ENCODE assay signal across 1 cellular context in genomic region chr1:39799770-39800470, GRCh38.
TF ChIP-seq lines count a peak whose summit lies in the region.

No MANE protein-coding gene starts in this region.

TF ChIP-seq in HEK293, 187 proteins besides CTCF, POLR2A, EP300 and RAD21 (continued from another document):
- TF ChIP-seq ZBTB11 (tag by site-specific recombination; conservative IDR thresholded peaks at IDR 0.05; ENCODE audit: low read depth) (no peak; the same call in 1 of the 2 replicates), BCL11B (tag by site-specific recombination; IDR thresholded peaks at IDR 0.05; ENCODE audit: low read depth) (no peak; the same call in 1 of the 2 replicates), KLF9 (tag by site-specific recombination; IDR thresholded peaks at IDR 0.05; ENCODE audit: low read depth) (no peak), SP7 (tag by site-specific recombination; IDR thresholded peaks at IDR 0.05) (peak; percentile 93), YY2 (tag by site-specific recombination; IDR thresholded peaks at IDR 0.05) (no peak), ZNF366 (tag by site-specific recombination; conservative IDR thresholded peaks at IDR 0.05) (peak; percentile 95), ZNF561 (tag by site-specific recombination; IDR thresholded peaks at IDR 0.05; ENCODE audit: borderline replicate concordance) (no peak), ZNF175 (tag by site-specific recombination; IDR thresholded peaks at IDR 0.05) (no peak), HIC1 (tag by site-specific recombination; IDR thresholded peaks at IDR 0.05) (peak; percentile 99), ZNF19 (tag by site-specific recombination; IDR thresholded peaks at IDR 0.05; ENCODE audit: low read depth) (no peak), RBAK (tag by site-specific recombination; IDR thresholded peaks at IDR 0.05) (no peak), ZNF324 (tag by site-specific recombination; IDR thresholded peaks at IDR 0.05) (peak; percentile 79; the same call in 1 of the 2 replicates), GFI1B (tag by site-specific recombination; IDR thresholded peaks at IDR 0.05) (no peak), SCRT1 (tag by site-specific recombination; IDR thresholded peaks at IDR 0.05; ENCODE audit: borderline replicate concordance) (no peak), ZNF26 (tag by site-specific recombination; IDR thresholded peaks at IDR 0.05) (no peak), ZNF555 (tag by site-specific recombination; conservative IDR thresholded peaks at IDR 0.05) (no peak), ZNF549 (tag by site-specific recombination; IDR thresholded peaks at IDR 0.05) (no peak), ZNF701 (tag by site-specific recombination; IDR thresholded peaks at IDR 0.05) (no peak), ZNF843 (tag by site-specific recombination; IDR thresholded peaks at IDR 0.05) (peak; percentile 69; the same call in 1 of the 2 replicates), SCRT2 (tag by site-specific recombination; IDR thresholded peaks at IDR 0.05) (0 out of 2 replicates have a peak, but pooled peaks have one; percentile 13), ZNF639 (tag by site-specific recombination; IDR thresholded peaks at IDR 0.05) (peak; percentile 77), ZNF596 (tag by site-specific recombination; IDR thresholded peaks at IDR 0.05) (no peak), ZNF16 (tag by site-specific recombination; IDR thresholded peaks at IDR 0.05; ENCODE audit: low read depth) (no peak), REPIN1 (tag by site-specific recombination; IDR thresholded peaks at IDR 0.05; ENCODE audit: low read depth) (no peak; the same call in 1 of the 2 replicates), ZNF416 (tag by site-specific recombination; IDR thresholded peaks at IDR 0.05) (no peak), ZNF621 (tag by site-specific recombination; IDR thresholded peaks at IDR 0.05) (no peak), ZFP41 (tag by site-specific recombination; IDR thresholded peaks at IDR 0.05; ENCODE audit: borderline replicate concordance) (no peak), ZNF830 (tag by site-specific recombination; IDR thresholded peaks at IDR 0.05; ENCODE audit: low read depth) (no peak), ZNF548 (tag by site-specific recombination; IDR thresholded peaks at IDR 0.05) (no peak), ZNF580 (tag by site-specific recombination; IDR thresholded peaks at IDR 0.05) (no peak), PRDM4 (tag by site-specific recombination; IDR thresholded peaks at IDR 0.05) (no peak), ZSCAN16 (tag by site-specific recombination; IDR thresholded peaks at IDR 0.05) (no peak), ZNF292 (tag by site-specific recombination; IDR thresholded peaks at IDR 0.05; ENCODE audit: borderline replicate concordance, low read depth) (no peak), ZNF514 (tag by site-specific recombination; IDR thresholded peaks at IDR 0.05) (no peak), ZNF513 (tag by site-specific recombination; IDR thresholded peaks at IDR 0.05) (no peak), ZBTB48 (tag by site-specific recombination; IDR thresholded peaks at IDR 0.05) (peak; percentile 80; the same call in 1 of the 2 replicates), ZNF140 (tag by site-specific recombination; IDR thresholded peaks at IDR 0.05) (no peak), ZNF660 (tag by site-specific recombination; IDR thresholded peaks at IDR 0.05) (peak; percentile 75; the same call in 1 of the 2 replicates), ZNF354C (tag by site-specific recombination; IDR thresholded peaks at IDR 0.05; ENCODE audit: borderline replicate concordance, low read depth) (no peak), ZNF214 (tag by site-specific recombination; IDR thresholded peaks at IDR 0.05; ENCODE audit: borderline replicate concordance) (no peak), KLF16 (tag by site-specific recombination; IDR thresholded peaks at IDR 0.05) (no peak), ZBTB17 (tag by site-specific recombination; IDR thresholded peaks at IDR 0.05) (peak; percentile 88), MYNN (tag by site-specific recombination; IDR thresholded peaks at IDR 0.05; ENCODE audit: borderline replicate concordance) (no peak), ZNF221 (tag by site-specific recombination; IDR thresholded peaks at IDR 0.05; ENCODE audit: borderline replicate concordance) (no peak), ZNF10 (tag by site-specific recombination; IDR thresholded peaks at IDR 0.05) (no peak), ZNF837 (tag by site-specific recombination; IDR thresholded peaks at IDR 0.05) (no peak), EGR2 (tag by site-specific recombination; IDR thresholded peaks at IDR 0.05; ENCODE audit: low read depth) (no peak), ZSCAN30 (tag by site-specific recombination; IDR thresholded peaks at IDR 0.05) (0 out of 2 replicates have a peak, but pooled peaks have one; percentile 18), IKZF3 (tag by site-specific recombination; IDR thresholded peaks at IDR 0.05) (peak; percentile 74)
